ENCODE assay signal across 13 cellular contexts in genomic region chr5:96597441-96598020, GRCh38.
A peak's percentile ranks its signal among the peaks of the same experiment; 100 is the strongest.
DNase-seq lines count a peak whose midpoint lies in the region; ATAC-seq and TF ChIP-seq lines count a peak whose summit lies in the region.
"Had no signal": no experiment of that assay in that cellular context is flagged by ENCODE, and none has a peak within 500 bp of the region (broad histone marks: within the 10 kb centered on the region; RNA-seq: fewer than 3 reads in every experiment).

No MANE protein-coding gene starts in this region.

- H3K27ac Mint-ChIP-seq in GM23338 = no peak overlapping the region
- H3K27ac Mint-ChIP-seq: effector memory CD8-positive, alpha-beta T cell had no signal

- H3K4me2 ChIP-seq in fibroblast of lung (ENCODE audit: extremely low read depth, insufficient read depth, low read length) = no peak overlapping the region
- no peak overlapping the region for H3K4me2 ChIP-seq in GM23338

- H3K27ac ChIP-seq in fibroblast of lung (ENCODE audit: insufficient read depth, low read length) = no peak overlapping the region
- H3K27ac ChIP-seq in GM23338 (ENCODE audit: low read depth) = no peak overlapping the region
- H3K27ac ChIP-seq: 22Rv1, upper lobe of left lung had no signal

- no peak overlapping the region for H3K9ac ChIP-seq in fibroblast of lung (ENCODE audit: insufficient read depth, low read length)

- TF ChIP-seq CTCF in fibroblast of lung (conservative IDR thresholded peaks at IDR 0.05 in 1 of 2, IDR thresholded peaks at IDR 0.05 in 1 of 2; ENCODE audit: low read depth in 1 of 2, low read length in 2 of 2) (no peak), GM23338 (conservative IDR thresholded peaks at IDR 0.05; ENCODE audit: low read depth in 2 of 2) (no peak)

- H3K27me3 ChIP-seq in fibroblast of lung (ENCODE audit: control insufficient read depth, insufficient read depth, low read length) = no peaks in the 10 kb centered on the region
- H3K27me3 ChIP-seq in GM23338 (ENCODE audit: insufficient read depth) = no peaks in the 10 kb centered on the region
- H3K27me3 ChIP-seq: upper lobe of left lung had no signal

- no peaks in the 10 kb centered on the region for H3K9me3 ChIP-seq in fibroblast of lung (ENCODE audit: control insufficient read depth, insufficient read depth, low read depth, low read length)
- H3K9me3 ChIP-seq: upper lobe of left lung had no signal

- no peaks in the 10 kb centered on the region for H3F3A ChIP-seq in GM23338 (replicated peaks; ENCODE audit: low read depth)

- H3K36me3 ChIP-seq in fibroblast of lung (ENCODE audit: control insufficient read depth, insufficient read depth, low read length) = no peaks in the 10 kb centered on the region
- no peaks in the 10 kb centered on the region for H3K36me3 ChIP-seq in GM23338 (ENCODE audit: insufficient read depth)
- H3K36me3 ChIP-seq: upper lobe of left lung had no signal

- H2AFZ ChIP-seq in fibroblast of lung (ENCODE audit: low read length) = no peak overlapping the region
- H2AFZ ChIP-seq in GM23338 = no peak overlapping the region

- peaks cover 3% of the 10 kb centered on the region for H3K27me3 Mint-ChIP-seq in GM23338 (ENCODE audit: insufficient read depth, low read depth, poor library complexity)

- peaks cover 6% of the 10 kb centered on the region; the same call in 2 of the 3 replicates for H3K9me3 Mint-ChIP-seq in GM23338
- H3K9me3 Mint-ChIP-seq: effector memory CD8-positive, alpha-beta T cell; neural crest cell had no signal

- H3K79me2 ChIP-seq in fibroblast of lung (ENCODE audit: control insufficient read depth, insufficient read depth, low read length) = no peaks in the 10 kb centered on the region
- H3K79me2 ChIP-seq in GM23338 (replicated peaks; ENCODE audit: insufficient read depth) = no peaks in the 10 kb centered on the region

- no peak overlapping the region for H3K4me3 Mint-ChIP-seq in GM23338
- H3K4me3 Mint-ChIP-seq: effector memory CD8-positive, alpha-beta T cell; neural crest cell had no signal

- DNase-seq in DMS153 (lab: John Stamatoyannopoulos, UW) = peak; percentile 49
- no peak for DNase-seq in DMS153 treated with DMSO at 0.1 percent for 48 hours (lab: John Stamatoyannopoulos, UW; ENCODE audit: unreplicated experiment)
- peak; percentile 84 for DNase-seq in A172 (ENCODE audit: low spot score)
- peak; percentile 55 for DNase-seq in RKO (ENCODE audit: low spot score)
- peak; percentile 50 to 82 for DNase-seq in fibroblast of lung (ENCODE audit: low read depth in 2 of 2)
- DNase-seq in SK-N-DZ (ENCODE audit: low spot score) = no peak
- DNase-seq in GM23338 (ENCODE audit: low spot score) = no peak
- no peak for DNase-seq in MV-4-11 (lab: John Stamatoyannopoulos, UW)
- DNase-seq: Calu3; effector memory CD8-positive, alpha-beta T cell; upper lobe of left lung had no signal

- no peak for ATAC-seq in GM23338
- ATAC-seq: effector memory CD8-positive, alpha-beta T cell had no signal

- peaks cover 2% of the 10 kb centered on the region for H3K4me1 Mint-ChIP-seq in GM23338

- no peaks in the 10 kb centered on the region for H3K4me1 ChIP-seq in fibroblast of lung (ENCODE audit: control insufficient read depth, extremely low read depth, insufficient read depth, low read length)
- peaks cover 5% of the 10 kb centered on the region; the same call in 1 of the 2 replicates for H3K4me1 ChIP-seq in GM23338 (ENCODE audit: insufficient read depth)

- peaks cover 6% of the 10 kb centered on the region; the same call in 2 of the 3 replicates for H3K36me3 Mint-ChIP-seq in GM23338 (ENCODE audit: low read depth)

- 0 out of 2 replicates have a peak, but pooled peaks cover 4% of the 10 kb centered on the region for H3K9me2 ChIP-seq in GM23338 (ENCODE audit: insufficient read depth)

- H4K20me1 ChIP-seq in fibroblast of lung (ENCODE audit: control insufficient read depth, extremely low read depth, insufficient read depth, low read length) = no peaks in the 10 kb centered on the region
- H4K20me1 ChIP-seq in GM23338 (replicated peaks; ENCODE audit: insufficient read depth) = no peaks in the 10 kb centered on the region

- H3K4me3 ChIP-seq in fibroblast of lung (replicated peaks in 1 of 4; ENCODE audit: control extremely low read depth in 1 of 4, insufficient read depth in 1 of 4, low read depth in 3 of 4, low read length in 4 of 4) = no peak overlapping the region
- no peak overlapping the region for H3K4me3 ChIP-seq in GM23338
- H3K4me3 ChIP-seq: upper lobe of left lung had no signal

TF ChIP-seq in GM23338, 12 proteins besides CTCF, POLR2A, EP300 and RAD21 (continues in another document):
- TF ChIP-seq EZH2phosphoT487 (IDR thresholded peaks at IDR 0.05; ENCODE audit: unreplicated experiment) (no peak), EZH2 (IDR thresholded peaks at IDR 0.05; ENCODE audit: low read depth, unreplicated experiment) (no peak), STAT1 (IDR thresholded peaks at IDR 0.05; ENCODE audit: unreplicated experiment) (no peak), CREB1 (CRISPR knock-in tag; IDR thresholded peaks at IDR 0.05; ENCODE audit: low read depth) (no peak), ETS1 (IDR thresholded peaks at IDR 0.05) (no peak), ZNF331 (CRISPR knock-in tag; IDR thresholded peaks at IDR 0.05; ENCODE audit: low read depth) (no peak), POLR2AphosphoS5 (IDR thresholded peaks at IDR 0.05; ENCODE audit: low read depth) (no peak), JUNB (IDR thresholded peaks at IDR 0.05; ENCODE audit: unreplicated experiment) (no peak), ZNF114 (CRISPR knock-in tag; IDR thresholded peaks at IDR 0.05) (no peak)
- TF ChIP-seq, protein P1, sequence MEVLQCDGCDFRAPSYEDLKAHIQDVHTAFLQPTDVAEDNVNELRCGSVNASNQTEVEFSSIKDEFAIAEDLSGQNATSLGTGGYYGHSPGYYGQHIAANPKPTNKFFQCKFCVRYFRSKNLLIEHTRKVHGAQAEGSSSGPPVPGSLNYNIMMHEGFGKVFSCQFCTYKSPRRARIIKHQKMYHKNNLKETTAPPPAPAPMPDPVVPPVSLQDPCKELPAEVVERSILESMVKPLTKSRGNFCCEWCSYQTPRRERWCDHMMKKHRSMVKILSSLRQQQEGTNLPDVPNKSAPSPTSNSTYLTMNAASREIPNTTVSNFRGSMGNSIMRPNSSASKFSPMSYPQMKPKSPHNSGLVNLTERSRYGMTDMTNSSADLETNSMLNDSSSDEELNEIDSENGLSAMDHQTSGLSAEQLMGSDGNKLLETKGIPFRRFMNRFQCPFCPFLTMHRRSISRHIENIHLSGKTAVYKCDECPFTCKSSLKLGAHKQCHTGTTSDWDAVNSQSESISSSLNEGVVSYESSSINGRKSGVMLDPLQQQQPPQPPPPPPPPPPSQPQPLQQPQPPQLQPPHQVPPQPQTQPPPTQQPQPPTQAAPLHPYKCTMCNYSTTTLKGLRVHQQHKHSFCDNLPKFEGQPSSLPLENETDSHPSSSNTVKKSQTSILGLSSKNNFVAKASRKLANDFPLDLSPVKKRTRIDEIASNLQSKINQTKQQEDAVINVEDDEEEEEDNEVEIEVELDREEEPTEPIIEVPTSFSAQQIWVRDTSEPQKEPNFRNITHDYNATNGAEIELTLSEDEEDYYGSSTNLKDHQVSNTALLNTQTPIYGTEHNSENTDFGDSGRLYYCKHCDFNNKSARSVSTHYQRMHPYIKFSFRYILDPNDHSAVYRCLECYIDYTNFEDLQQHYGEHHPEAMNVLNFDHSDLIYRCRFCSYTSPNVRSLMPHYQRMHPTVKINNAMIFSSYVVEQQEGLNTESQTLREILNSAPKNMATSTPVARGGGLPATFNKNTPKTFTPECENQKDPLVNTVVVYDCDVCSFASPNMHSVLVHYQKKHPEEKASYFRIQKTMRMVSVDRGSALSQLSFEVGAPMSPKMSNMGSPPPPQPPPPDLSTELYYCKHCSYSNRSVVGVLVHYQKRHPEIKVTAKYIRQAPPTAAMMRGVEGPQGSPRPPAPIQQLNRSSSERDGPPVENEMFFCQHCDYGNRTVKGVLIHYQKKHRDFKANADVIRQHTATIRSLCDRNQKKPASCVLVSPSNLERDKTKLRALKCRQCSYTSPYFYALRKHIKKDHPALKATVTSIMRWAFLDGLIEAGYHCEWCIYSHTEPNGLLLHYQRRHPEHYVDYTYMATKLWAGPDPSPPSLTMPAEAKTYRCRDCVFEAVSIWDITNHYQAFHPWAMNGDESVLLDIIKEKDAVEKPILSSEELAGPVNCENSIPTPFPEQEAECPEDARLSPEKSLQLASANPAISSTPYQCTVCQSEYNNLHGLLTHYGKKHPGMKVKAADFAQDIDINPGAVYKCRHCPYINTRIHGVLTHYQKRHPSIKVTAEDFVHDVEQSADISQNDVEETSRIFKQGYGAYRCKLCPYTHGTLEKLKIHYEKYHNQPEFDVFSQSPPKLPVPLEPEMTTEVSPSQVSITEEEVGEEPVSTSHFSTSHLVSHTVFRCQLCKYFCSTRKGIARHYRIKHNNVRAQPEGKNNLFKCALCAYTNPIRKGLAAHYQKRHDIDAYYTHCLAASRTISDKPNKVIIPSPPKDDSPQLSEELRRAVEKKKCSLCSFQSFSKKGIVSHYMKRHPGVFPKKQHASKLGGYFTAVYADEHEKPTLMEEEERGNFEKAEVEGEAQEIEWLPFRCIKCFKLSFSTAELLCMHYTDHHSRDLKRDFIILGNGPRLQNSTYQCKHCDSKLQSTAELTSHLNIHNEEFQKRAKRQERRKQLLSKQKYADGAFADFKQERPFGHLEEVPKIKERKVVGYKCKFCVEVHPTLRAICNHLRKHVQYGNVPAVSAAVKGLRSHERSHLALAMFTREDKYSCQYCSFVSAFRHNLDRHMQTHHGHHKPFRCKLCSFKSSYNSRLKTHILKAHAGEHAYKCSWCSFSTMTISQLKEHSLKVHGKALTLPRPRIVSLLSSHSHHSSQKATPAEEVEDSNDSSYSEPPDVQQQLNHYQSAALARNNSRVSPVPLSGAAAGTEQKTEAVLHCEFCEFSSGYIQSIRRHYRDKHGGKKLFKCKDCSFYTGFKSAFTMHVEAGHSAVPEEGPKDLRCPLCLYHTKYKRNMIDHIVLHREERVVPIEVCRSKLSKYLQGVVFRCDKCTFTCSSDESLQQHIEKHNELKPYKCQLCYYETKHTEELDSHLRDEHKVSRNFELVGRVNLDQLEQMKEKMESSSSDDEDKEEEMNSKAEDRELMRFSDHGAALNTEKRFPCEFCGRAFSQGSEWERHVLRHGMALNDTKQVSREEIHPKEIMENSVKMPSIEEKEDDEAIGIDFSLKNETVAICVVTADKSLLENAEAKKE (CRISPR knock-in tag; IDR thresholded peaks at IDR 0.05) = no peak

Comparison
In these comparisons a context has a peak if more than half of its experiments do, and no peak if none do; other contexts are left out.
1. DNase-seq: peak in DMS153 (single experiment), A172 (single experiment), RKO (single experiment) and fibroblast of lung (2 of 2); none in DMS153 treated with DMSO at 0.1 percent for 48 hours (single experiment), SK-N-DZ (single experiment), GM23338 (single experiment) and MV-4-11 (single experiment).